ENCODE assay signal across 18 cellular contexts in the genomic region with DNA sequence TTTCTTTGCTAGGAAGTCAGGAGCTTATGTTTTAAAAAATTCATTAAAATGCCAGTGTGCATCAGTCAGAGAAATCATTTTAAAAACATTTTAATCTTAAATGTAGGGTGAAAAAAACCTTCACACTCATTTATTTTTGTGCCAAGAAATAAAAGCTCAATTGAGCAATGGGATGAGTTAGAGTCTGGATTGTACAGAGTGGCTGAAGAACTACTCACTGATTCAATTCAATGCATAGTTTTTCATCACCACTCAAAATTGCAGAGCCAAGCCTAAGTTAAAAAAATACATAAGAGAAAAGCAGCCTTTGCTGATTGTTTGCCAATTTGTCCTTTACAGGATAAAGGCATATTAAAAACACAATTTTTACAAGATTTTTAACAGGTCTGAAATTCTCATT.
DNase-seq lines count a peak whose midpoint lies in the region; ATAC-seq and TF ChIP-seq lines count a peak whose summit lies in the region.
"Had no signal": no experiment of that assay in that cellular context is flagged by ENCODE, and none has a peak within 500 bp of the region (broad histone marks: within the 10 kb centered on the region; RNA-seq: fewer than 3 reads in every experiment).

No MANE protein-coding gene starts in this region.

- ATAC-seq in HG02642 (IDR thresholded peaks at IDR 0.05; ENCODE audit: poor library complexity, unreplicated experiment) (no peak), HG03571 (IDR thresholded peaks at IDR 0.05; ENCODE audit: unreplicated experiment) (no peak)

- peak; percentile 9 for DNase-seq in AG20443 (ENCODE audit: low spot score)
- DNase-seq in NCI-H226, result peak; percentile 6
- peak; percentile 53 for DNase-seq in choroid plexus epithelial cell (ENCODE audit: low read depth)
- DNase-seq in non-pigmented ciliary epithelial cell (ENCODE audit: low read depth), result peak; percentile 8
- no peak for DNase-seq in activated CD4-positive, alpha-beta T cell treated with anti-CD3 and anti-CD28 coated beads, Interleukin-2, amount 50 U/mL, for 1 hour
- no peak for DNase-seq in NCI-H1105 (lab: John Stamatoyannopoulos, UW)
- DNase-seq: AML-193; DMS53; IMR-90; MV-4-11; NCI-H1436; NCI-H2081; NCI-H2227 treated with DMSO at 0.1 percent for 48 hours; NCI-H69; NK-92 treated with Interleukin-12 subunit alpha and Interleukin-12 subunit beta, amount 100 ng/mL, for 24 hours; OCI-M1 had no signal

- no peak overlapping the region for H3K4me3 ChIP-seq in choroid plexus epithelial cell (ENCODE audit: low read depth, low read length)

- TF ChIP-seq CTCF in choroid plexus epithelial cell (conservative IDR thresholded peaks at IDR 0.05; ENCODE audit: low read depth, low read length), result no peak

Comparison
In these comparisons a context has a peak if more than half of its experiments do, and no peak if none do; other contexts are left out.
1. DNase-seq: peak in AG20443 (single experiment), NCI-H226 (single experiment), choroid plexus epithelial cell (single experiment) and non-pigmented ciliary epithelial cell (single experiment); none in activated CD4-positive, alpha-beta T cell treated with anti-CD3 and anti-CD28 coated beads, Interleukin-2, amount 50 U/mL, for 1 hour (single experiment) and NCI-H1105 (single experiment).